16 cellular contexts compared by ENCODE assay signal in the genomic region with DNA sequence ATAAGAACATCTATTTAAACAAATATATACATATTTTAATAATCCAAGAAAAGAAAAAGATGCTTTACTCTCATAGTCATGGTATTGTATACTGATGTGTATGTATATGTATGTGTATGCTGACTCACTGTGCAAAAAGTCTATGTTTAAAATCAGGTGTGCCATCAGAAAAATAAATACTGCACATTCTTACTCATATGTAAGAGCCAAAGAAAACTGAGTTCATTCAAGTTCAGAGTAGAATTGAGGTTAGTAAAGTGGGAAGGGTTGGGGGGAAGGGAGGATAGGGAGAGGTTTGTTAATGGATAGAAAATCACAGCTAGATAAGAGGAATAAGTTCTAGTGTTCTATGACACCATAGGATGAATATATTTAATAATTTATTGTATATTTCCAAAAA.
"Had no signal": no experiment of that assay in that cellular context is flagged by ENCODE, and none has a peak within 500 bp of the region (broad histone marks: within the 10 kb centered on the region; RNA-seq: fewer than 3 reads in every experiment).

No MANE protein-coding gene starts in this region.

- H3K9me3 ChIP-seq: prostate gland, right atrium auricular region, suprapubic skin, transverse colon, uterus had no signal

- H3K36me3 ChIP-seq: prostate gland, right atrium auricular region, suprapubic skin, transverse colon, uterus had no signal

- H3K4me1 ChIP-seq: prostate gland, right atrium auricular region, suprapubic skin, transverse colon, uterus had no signal

- H3K27me3 ChIP-seq: right atrium auricular region, suprapubic skin, transverse colon, uterus had no signal

- H3K27ac ChIP-seq: coronary artery, prostate gland, right atrium auricular region, suprapubic skin, transverse colon, uterus had no signal

- H3K4me3 ChIP-seq: coronary artery, prostate gland, right atrium auricular region, suprapubic skin, transverse colon, uterus had no signal

- DNase-seq: activated B cell treated with CpG ODN at 0.5 μM for 24 hours; activated CD4-positive, alpha-beta memory T cell treated with anti-CD3 and anti-CD28 coated beads for 36 hours; activated CD4-positive, alpha-beta T cell treated with anti-CD3 and anti-CD28 coated beads for 4 hours; activated naive CD4-positive, alpha-beta T cell; activated naive CD8-positive, alpha-beta T cell treated with anti-CD3 and anti-CD28 coated beads for 36 hours; activated T-cell treated with anti-CD3 and anti-CD28 coated beads for 4 hours; amniotic stem cell; immature natural killer cell; left ventricle myocardium superior; naive thymus-derived CD4-positive, alpha-beta T cell; transverse colon; uterus had no signal
